In genomic region chr5:150162142-150162513, GRCh38 we compare ENCODE assay signal across 1 cellular context.
TF ChIP-seq lines count a peak whose summit lies in the region.

No MANE protein-coding gene starts in this region.

TF ChIP-seq in HCT116, 20 proteins besides CTCF, POLR2A, EP300 and RAD21 (continued from another document):
- TF ChIP-seq ELF1 (IDR thresholded peaks at IDR 0.05; ENCODE audit: borderline replicate concordance, low read depth) (no peak), TCF7L2 (IDR thresholded peaks at IDR 0.05; ENCODE audit: borderline replicate concordance, extremely low read depth, insufficient read depth, insufficient read length) (no peak), ZBTB33 (IDR thresholded peaks at IDR 0.05; ENCODE audit: extremely low read depth, insufficient replicate concordance, low read length) (no peak), ZNF274 (IDR thresholded peaks at IDR 0.05; ENCODE audit: low read depth, low read length) (no peak), MAX (IDR thresholded peaks at IDR 0.05) (no peak), FOSL1 (IDR thresholded peaks at IDR 0.05; ENCODE audit: low read depth) (no peak), CEBPB (IDR thresholded peaks at IDR 0.05; ENCODE audit: low read depth) (no peak)
